In the genomic region with DNA sequence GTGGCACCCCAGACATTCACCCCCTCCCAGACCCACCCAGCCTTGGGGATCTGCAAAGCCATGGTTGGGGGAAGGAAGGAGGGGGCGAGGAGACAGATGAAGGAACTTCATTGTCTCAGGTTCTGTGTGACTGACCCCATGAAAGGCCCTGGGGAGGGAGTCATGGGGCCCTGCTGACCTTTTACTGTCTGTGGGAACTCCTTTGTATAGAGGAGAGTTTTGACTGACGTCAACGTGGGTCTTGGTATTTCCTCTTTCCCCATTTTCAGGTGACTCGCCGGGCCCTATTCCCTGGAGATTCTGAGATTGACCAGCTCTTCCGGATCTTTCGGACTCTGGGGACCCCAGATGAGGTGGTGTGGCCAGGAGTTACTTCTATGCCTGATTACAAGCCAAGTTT, we compare ENCODE assay signal across 1 cellular context.
TF ChIP-seq lines count a peak whose summit lies in the region.

No MANE protein-coding gene starts in this region.

TF ChIP-seq in GM23338, 12 proteins besides CTCF, POLR2A, EP300 and RAD21 (continued from another document):
- TF ChIP-seq, protein P1, sequence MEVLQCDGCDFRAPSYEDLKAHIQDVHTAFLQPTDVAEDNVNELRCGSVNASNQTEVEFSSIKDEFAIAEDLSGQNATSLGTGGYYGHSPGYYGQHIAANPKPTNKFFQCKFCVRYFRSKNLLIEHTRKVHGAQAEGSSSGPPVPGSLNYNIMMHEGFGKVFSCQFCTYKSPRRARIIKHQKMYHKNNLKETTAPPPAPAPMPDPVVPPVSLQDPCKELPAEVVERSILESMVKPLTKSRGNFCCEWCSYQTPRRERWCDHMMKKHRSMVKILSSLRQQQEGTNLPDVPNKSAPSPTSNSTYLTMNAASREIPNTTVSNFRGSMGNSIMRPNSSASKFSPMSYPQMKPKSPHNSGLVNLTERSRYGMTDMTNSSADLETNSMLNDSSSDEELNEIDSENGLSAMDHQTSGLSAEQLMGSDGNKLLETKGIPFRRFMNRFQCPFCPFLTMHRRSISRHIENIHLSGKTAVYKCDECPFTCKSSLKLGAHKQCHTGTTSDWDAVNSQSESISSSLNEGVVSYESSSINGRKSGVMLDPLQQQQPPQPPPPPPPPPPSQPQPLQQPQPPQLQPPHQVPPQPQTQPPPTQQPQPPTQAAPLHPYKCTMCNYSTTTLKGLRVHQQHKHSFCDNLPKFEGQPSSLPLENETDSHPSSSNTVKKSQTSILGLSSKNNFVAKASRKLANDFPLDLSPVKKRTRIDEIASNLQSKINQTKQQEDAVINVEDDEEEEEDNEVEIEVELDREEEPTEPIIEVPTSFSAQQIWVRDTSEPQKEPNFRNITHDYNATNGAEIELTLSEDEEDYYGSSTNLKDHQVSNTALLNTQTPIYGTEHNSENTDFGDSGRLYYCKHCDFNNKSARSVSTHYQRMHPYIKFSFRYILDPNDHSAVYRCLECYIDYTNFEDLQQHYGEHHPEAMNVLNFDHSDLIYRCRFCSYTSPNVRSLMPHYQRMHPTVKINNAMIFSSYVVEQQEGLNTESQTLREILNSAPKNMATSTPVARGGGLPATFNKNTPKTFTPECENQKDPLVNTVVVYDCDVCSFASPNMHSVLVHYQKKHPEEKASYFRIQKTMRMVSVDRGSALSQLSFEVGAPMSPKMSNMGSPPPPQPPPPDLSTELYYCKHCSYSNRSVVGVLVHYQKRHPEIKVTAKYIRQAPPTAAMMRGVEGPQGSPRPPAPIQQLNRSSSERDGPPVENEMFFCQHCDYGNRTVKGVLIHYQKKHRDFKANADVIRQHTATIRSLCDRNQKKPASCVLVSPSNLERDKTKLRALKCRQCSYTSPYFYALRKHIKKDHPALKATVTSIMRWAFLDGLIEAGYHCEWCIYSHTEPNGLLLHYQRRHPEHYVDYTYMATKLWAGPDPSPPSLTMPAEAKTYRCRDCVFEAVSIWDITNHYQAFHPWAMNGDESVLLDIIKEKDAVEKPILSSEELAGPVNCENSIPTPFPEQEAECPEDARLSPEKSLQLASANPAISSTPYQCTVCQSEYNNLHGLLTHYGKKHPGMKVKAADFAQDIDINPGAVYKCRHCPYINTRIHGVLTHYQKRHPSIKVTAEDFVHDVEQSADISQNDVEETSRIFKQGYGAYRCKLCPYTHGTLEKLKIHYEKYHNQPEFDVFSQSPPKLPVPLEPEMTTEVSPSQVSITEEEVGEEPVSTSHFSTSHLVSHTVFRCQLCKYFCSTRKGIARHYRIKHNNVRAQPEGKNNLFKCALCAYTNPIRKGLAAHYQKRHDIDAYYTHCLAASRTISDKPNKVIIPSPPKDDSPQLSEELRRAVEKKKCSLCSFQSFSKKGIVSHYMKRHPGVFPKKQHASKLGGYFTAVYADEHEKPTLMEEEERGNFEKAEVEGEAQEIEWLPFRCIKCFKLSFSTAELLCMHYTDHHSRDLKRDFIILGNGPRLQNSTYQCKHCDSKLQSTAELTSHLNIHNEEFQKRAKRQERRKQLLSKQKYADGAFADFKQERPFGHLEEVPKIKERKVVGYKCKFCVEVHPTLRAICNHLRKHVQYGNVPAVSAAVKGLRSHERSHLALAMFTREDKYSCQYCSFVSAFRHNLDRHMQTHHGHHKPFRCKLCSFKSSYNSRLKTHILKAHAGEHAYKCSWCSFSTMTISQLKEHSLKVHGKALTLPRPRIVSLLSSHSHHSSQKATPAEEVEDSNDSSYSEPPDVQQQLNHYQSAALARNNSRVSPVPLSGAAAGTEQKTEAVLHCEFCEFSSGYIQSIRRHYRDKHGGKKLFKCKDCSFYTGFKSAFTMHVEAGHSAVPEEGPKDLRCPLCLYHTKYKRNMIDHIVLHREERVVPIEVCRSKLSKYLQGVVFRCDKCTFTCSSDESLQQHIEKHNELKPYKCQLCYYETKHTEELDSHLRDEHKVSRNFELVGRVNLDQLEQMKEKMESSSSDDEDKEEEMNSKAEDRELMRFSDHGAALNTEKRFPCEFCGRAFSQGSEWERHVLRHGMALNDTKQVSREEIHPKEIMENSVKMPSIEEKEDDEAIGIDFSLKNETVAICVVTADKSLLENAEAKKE (CRISPR knock-in tag; IDR thresholded peaks at IDR 0.05): no peak
- TF ChIP-seq, protein P2, sequence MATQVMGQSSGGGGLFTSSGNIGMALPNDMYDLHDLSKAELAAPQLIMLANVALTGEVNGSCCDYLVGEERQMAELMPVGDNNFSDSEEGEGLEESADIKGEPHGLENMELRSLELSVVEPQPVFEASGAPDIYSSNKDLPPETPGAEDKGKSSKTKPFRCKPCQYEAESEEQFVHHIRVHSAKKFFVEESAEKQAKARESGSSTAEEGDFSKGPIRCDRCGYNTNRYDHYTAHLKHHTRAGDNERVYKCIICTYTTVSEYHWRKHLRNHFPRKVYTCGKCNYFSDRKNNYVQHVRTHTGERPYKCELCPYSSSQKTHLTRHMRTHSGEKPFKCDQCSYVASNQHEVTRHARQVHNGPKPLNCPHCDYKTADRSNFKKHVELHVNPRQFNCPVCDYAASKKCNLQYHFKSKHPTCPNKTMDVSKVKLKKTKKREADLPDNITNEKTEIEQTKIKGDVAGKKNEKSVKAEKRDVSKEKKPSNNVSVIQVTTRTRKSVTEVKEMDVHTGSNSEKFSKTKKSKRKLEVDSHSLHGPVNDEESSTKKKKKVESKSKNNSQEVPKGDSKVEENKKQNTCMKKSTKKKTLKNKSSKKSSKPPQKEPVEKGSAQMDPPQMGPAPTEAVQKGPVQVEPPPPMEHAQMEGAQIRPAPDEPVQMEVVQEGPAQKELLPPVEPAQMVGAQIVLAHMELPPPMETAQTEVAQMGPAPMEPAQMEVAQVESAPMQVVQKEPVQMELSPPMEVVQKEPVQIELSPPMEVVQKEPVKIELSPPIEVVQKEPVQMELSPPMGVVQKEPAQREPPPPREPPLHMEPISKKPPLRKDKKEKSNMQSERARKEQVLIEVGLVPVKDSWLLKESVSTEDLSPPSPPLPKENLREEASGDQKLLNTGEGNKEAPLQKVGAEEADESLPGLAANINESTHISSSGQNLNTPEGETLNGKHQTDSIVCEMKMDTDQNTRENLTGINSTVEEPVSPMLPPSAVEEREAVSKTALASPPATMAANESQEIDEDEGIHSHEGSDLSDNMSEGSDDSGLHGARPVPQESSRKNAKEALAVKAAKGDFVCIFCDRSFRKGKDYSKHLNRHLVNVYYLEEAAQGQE (IDR thresholded peaks at IDR 0.05; ENCODE audit: unreplicated experiment): no peak
- TF ChIP-seq, protein P3, sequence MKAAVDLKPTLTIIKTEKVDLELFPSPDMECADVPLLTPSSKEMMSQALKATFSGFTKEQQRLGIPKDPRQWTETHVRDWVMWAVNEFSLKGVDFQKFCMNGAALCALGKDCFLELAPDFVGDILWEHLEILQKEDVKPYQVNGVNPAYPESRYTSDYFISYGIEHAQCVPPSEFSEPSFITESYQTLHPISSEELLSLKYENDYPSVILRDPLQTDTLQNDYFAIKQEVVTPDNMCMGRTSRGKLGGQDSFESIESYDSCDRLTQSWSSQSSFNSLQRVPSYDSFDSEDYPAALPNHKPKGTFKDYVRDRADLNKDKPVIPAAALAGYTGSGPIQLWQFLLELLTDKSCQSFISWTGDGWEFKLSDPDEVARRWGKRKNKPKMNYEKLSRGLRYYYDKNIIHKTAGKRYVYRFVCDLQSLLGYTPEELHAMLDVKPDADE (IDR thresholded peaks at IDR 0.05): no peak
- no peak for TF ChIP-seq ZNF331 (CRISPR knock-in tag; IDR thresholded peaks at IDR 0.05; ENCODE audit: low read depth)
- TF ChIP-seq EZH2 (IDR thresholded peaks at IDR 0.05; ENCODE audit: low read depth, unreplicated experiment): no peak
- no peak for TF ChIP-seq STAT1 (IDR thresholded peaks at IDR 0.05; ENCODE audit: unreplicated experiment)
- no peak for TF ChIP-seq ZNF114 (CRISPR knock-in tag; IDR thresholded peaks at IDR 0.05)
- TF ChIP-seq EZH2phosphoT487 (IDR thresholded peaks at IDR 0.05; ENCODE audit: unreplicated experiment): no peak
